ENCODE assay signal across 9 cellular contexts in genomic region chr6:112202639-112203341, GRCh38. TPM values are rescaled to one million over a fixed set of nuclear protein-coding genes. Genes with fewer than 3 reads are reported as not detected.
A peak's percentile ranks its signal among the peaks of the same experiment; 100 is the strongest.
DNase-seq lines count a peak whose midpoint lies in the region; ATAC-seq and TF ChIP-seq lines count a peak whose summit lies in the region.
"Had no signal": no experiment of that assay in that cellular context is flagged by ENCODE, and none has a peak within 500 bp of the region (broad histone marks: within the 10 kb centered on the region; RNA-seq: fewer than 3 reads in every experiment).

No MANE protein-coding gene starts in this region.

- H3K27ac Mint-ChIP-seq in activated CD4-positive, alpha-beta memory T cell treated with anti-CD3 and anti-CD28 coated beads for 36 hours: no peak overlapping the region
- H3K27ac Mint-ChIP-seq: stimulated activated naive CD8-positive, alpha-beta T cell treated with anti-CD3 and anti-CD28 coated beads, Interleukin-15, Interleukin-2, amounts not matched to agents 100 ng/mL and 50 ng/mL, for 24 hours had no signal

- no peaks in the 10 kb centered on the region for H3K36me3 Mint-ChIP-seq in activated CD4-positive, alpha-beta memory T cell treated with anti-CD3 and anti-CD28 coated beads for 36 hours

- TF ChIP-seq CTCF in coronary artery (IDR thresholded peaks at IDR 0.05) (no peak), prostate gland (IDR thresholded peaks at IDR 0.05) (no peak)

- no peak for TF ChIP-seq POLR2A in prostate gland (IDR thresholded peaks at IDR 0.05)

- H3K27ac ChIP-seq in coronary artery (peak overlapping the region in 1 of 2 donors; percentile 43), prostate gland (peak overlapping the region in 1 of 2 donors; percentile 28)

- H3K27me3 Mint-ChIP-seq in activated CD4-positive, alpha-beta memory T cell treated with anti-CD3 and anti-CD28 coated beads for 36 hours: peaks cover 18% of the 10 kb centered on the region

- no peaks in the 10 kb centered on the region for H3K4me1 Mint-ChIP-seq in activated CD4-positive, alpha-beta memory T cell treated with anti-CD3 and anti-CD28 coated beads for 36 hours (ENCODE audit: low read depth)

- H3K4me3 ChIP-seq in coronary artery: no peak overlapping the region
- no peak overlapping the region for H3K4me3 ChIP-seq in prostate gland

- POLR2A ChIA-PET in activated CD4-positive, alpha-beta memory T cell treated with anti-CD3 and anti-CD28 coated beads for 36 hours (lab: Charles Lee): no interaction called here

- H3K4me3 Mint-ChIP-seq in activated CD4-positive, alpha-beta memory T cell treated with anti-CD3 and anti-CD28 coated beads for 36 hours: no peak overlapping the region
- H3K4me3 Mint-ChIP-seq: stimulated activated naive CD8-positive, alpha-beta T cell treated with anti-CD3 and anti-CD28 coated beads, Interleukin-15, Interleukin-2, amounts not matched to agents 100 ng/mL and 50 ng/mL, for 24 hours had no signal

- WGBS in prostate gland: 65% methylated on average over 12 of the region's 12 CpGs

- ATAC-seq in GM21717 (IDR thresholded peaks at IDR 0.05; ENCODE audit: unreplicated experiment): peak; percentile 90

- no peaks in the 10 kb centered on the region for H3K27me3 ChIP-seq in prostate gland (replicated peaks; ENCODE audit: insufficient read depth)

- CTCF ChIA-PET in activated CD4-positive, alpha-beta memory T cell treated with anti-CD3 and anti-CD28 coated beads for 36 hours (lab: Charles Lee): interaction anchor here (1.6 kb wide), 1 partner anchor 23 kb away, joined by 7 read pairs; no protein-coding TSS in a partner anchor

- no peaks in the 10 kb centered on the region for H3K9me3 ChIP-seq in prostate gland

- H3K4me1 ChIP-seq in prostate gland (replicated peaks): no peaks in the 10 kb centered on the region

- DNase-seq in EL (peak; percentile 36), NCI-H2171 (lab: John Stamatoyannopoulos, UW) (peak; percentile 87), iris pigment epithelial cell (ENCODE audit: low read depth) (peak; percentile 79), coronary artery (ENCODE audit: low spot score) (no peak), prostate gland (ENCODE audit: low spot score) (no peak), amygdala (lab: John Stamatoyannopoulos, UW) (no peak)
- no peak for DNase-seq in activated CD4-positive, alpha-beta memory T cell treated with anti-CD3 and anti-CD28 coated beads for 36 hours

- no peaks in the 10 kb centered on the region for H3K36me3 ChIP-seq in prostate gland

- intact Hi-C loops in prostate gland (cut with DNase I): no loop called here
- intact Hi-C loops in activated CD4-positive, alpha-beta memory T cell treated with anti-CD3 and anti-CD28 coated beads for 36 hours (cut with micrococcal nuclease): no loop called here

- H3K9me3 Mint-ChIP-seq in activated CD4-positive, alpha-beta memory T cell treated with anti-CD3 and anti-CD28 coated beads for 36 hours: peaks cover 5% of the 10 kb centered on the region
- H3K9me3 Mint-ChIP-seq: stimulated activated naive CD8-positive, alpha-beta T cell treated with anti-CD3 and anti-CD28 coated beads, Interleukin-15, Interleukin-2, amounts not matched to agents 100 ng/mL and 50 ng/mL, for 24 hours had no signal

RNA-seq across cellular contexts. Expression of gene LAMA4, which starts 51.6 kb away (rescaled TPM):
- total RNA-seq in prostate gland: 10 to 100 TPM in 1 of 2 donors, 1 to 10 TPM in 1; 9.6 to 48.3 TPM
- total RNA-seq in activated CD4-positive, alpha-beta memory T cell treated with anti-CD3 and anti-CD28 coated beads for 36 hours: not detected

Comparison
In these comparisons a context has a peak if more than half of its experiments do, and no peak if none do; other contexts are left out.
1. DNase-seq: peak in EL (single experiment), NCI-H2171 (single experiment) and iris pigment epithelial cell (single experiment); none in coronary artery (single experiment), prostate gland (single experiment), amygdala (0 of 56) and activated CD4-positive, alpha-beta memory T cell treated with anti-CD3 and anti-CD28 coated beads for 36 hours (single experiment).
2. RNA of gene LAMA4, which starts 51.6 kb away (total RNA-seq): 9.6 to 48.3 TPM in prostate gland; not detected in activated CD4-positive, alpha-beta memory T cell treated with anti-CD3 and anti-CD28 coated beads for 36 hours; every median in the first group is over 10 times any median in the second.